ENCODE assay signal across 8 cellular contexts in the genomic region with DNA sequence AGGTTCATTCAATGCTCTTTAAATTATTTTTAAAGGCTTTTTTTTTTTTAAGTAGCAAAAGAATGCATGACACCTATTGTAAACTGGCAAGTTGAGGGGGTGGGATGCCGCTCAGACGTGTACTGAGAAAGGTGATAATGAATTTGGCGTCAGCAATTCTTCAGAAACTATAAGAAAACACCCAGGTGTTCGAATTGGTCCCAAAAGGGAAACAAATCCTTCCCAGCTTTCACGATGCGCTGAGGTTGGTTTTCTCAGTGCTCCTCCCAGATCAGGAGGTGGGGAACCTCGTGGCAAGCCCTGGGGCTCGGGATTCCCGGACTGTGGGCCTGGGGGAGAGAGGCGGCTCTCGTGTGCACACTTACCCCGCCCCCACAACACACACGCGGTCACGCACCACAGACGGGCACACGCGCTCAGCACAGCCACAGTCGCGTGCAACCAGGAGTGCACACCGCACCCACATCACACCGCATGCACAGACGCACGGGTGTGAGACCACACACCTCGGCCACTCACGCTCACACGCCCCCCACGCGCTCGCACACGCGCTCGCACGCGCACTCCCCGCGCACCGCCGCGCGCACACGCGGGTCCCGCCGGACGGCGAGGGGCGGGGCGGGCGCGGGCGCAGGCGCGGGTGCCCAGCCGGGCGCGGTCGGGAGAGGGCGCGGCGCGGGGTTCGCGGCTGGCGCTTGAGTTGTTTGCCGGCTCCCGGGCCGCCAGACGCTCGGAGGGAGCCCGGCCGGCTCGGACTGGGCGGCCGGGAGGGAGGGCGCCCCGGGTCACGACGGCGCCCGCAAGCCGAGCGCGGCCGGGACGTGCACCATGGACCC. TPM values are rescaled to one million over a fixed set of nuclear protein-coding genes. Genes with fewer than 3 reads are reported as not detected.
DNase-seq lines count a peak whose midpoint lies in the region; ATAC-seq and TF ChIP-seq lines count a peak whose summit lies in the region.

A gene with protein sequence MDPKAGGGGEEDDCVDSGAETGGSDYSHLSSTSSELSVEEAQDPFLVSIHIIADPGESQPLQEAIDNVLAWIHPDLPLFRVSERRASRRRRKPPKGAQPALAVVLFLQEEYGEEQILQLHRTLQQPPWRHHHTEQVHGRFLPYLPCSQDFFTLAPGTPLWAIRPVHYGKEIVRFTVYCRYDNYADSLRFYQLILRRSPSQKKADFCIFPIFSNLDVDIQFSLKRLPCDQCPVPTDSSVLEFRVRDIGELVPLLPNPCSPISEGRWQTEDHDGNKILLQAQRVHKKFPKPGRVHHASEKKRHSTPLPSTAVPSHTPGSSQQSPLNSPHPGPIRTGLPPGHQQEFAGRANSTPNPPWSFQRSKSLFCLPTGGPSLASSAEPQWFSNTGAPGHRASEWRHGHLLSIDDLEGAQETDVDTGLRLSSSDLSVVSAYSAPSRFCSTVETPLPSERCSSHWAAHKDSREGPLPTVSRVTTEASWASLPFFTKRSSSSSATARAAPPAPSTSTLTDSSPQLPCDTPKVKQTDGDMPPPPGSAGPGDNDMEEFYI (plus strand): TSS at position 725 of the 836 bp plus-strand sequence. CDS start 104 bp downstream, at position 829.

- H3K9me2 ChIP-seq in SU-DHL-6 (replicated peaks; ENCODE audit: insufficient read depth, low read length), result no peaks in the 10 kb centered on the region

- H3K9ac ChIP-seq in SU-DHL-6 (ENCODE audit: low read length), result peak within 1 kb of the TSS; percentile 56

- peak within 1 kb of the TSS; percentile 72 for H3K4me2 ChIP-seq in SU-DHL-6 (ENCODE audit: low read depth, low read length, poor library complexity, severe bottlenecking)

- peak within 1 kb of the TSS; percentile 90 for H2AFZ ChIP-seq in SU-DHL-6 (ENCODE audit: low read depth, low read length, severe bottlenecking)

- no peaks in the 10 kb centered on the region for H4K20me1 ChIP-seq in SU-DHL-6 (ENCODE audit: low read depth, low read length)

- H3K27me3 ChIP-seq in BJ (ENCODE audit: control insufficient read depth, insufficient read depth, low read length), result peaks cover 23% of the 10 kb centered on the region
- no peaks in the 10 kb centered on the region for H3K27me3 ChIP-seq in SU-DHL-6 (ENCODE audit: low read length)
- H3K27me3 ChIP-seq in brain microvascular endothelial cell (replicated peaks), result peaks cover 22% of the 10 kb centered on the region

- ATAC-seq in GM19324 (IDR thresholded peaks at IDR 0.05; ENCODE audit: low FRiP score, unreplicated experiment) (peak; percentile 70), HG02973 (IDR thresholded peaks at IDR 0.05; ENCODE audit: unreplicated experiment) (no peak)

- H3K79me2 ChIP-seq in SU-DHL-6 (ENCODE audit: insufficient read depth, low read length), result no peaks in the 10 kb centered on the region

- no peaks in the 10 kb centered on the region for H3F3A ChIP-seq in SU-DHL-6 (ENCODE audit: insufficient read depth)

- POLR2A ChIA-PET in BJ (lab: Charles Lee), result no interaction called here

- TF ChIP-seq CTCF in BJ (IDR thresholded peaks at IDR 0.05; ENCODE audit: insufficient read depth, low read depth, low read length) (no peak), SU-DHL-6 (IDR thresholded peaks at IDR 0.05; ENCODE audit: insufficient read depth, low read length, poor library complexity, severe bottlenecking) (no peak), brain microvascular endothelial cell (IDR thresholded peaks at IDR 0.05; ENCODE audit: low read depth, low read length, missing control alignments) (peak; percentile 11)

- DNase-seq in BJ (ENCODE audit: low read depth), result no peak
- peak; percentile 38 for DNase-seq in HK-2 (ENCODE audit: unreplicated experiment)
- DNase-seq in brain microvascular endothelial cell, result no peak
- peak; percentile 78 for DNase-seq in iPS-NIHi7 (ENCODE audit: extremely low spot score)

- H3K36me3 ChIP-seq in BJ (ENCODE audit: control insufficient read depth, insufficient read depth, low read length), result no peaks in the 10 kb centered on the region
- no peaks in the 10 kb centered on the region for H3K36me3 ChIP-seq in SU-DHL-6 (ENCODE audit: low read length)
- H3K36me3 ChIP-seq in brain microvascular endothelial cell (replicated peaks), result no peaks in the 10 kb centered on the region

- H3K27ac ChIP-seq in SU-DHL-6 (ENCODE audit: low read depth, low read length), result no peak within 1 kb of the TSS
- H3K27ac ChIP-seq in brain microvascular endothelial cell, result no peak within 1 kb of the TSS
- peak within 1 kb of the TSS in 12 of 21 experiments; percentile 33 to 76 (median 66) for H3K27ac ChIP-seq in skin epidermis

- H3K4me3 ChIP-seq in BJ (ENCODE audit: low read depth, low read length) (peak within 1 kb of the TSS; percentile 43), SU-DHL-6 (ENCODE audit: insufficient read depth, low read length, poor library complexity, severe bottlenecking) (peak within 1 kb of the TSS; percentile 60), brain microvascular endothelial cell (ENCODE audit: low read depth, low read length) (peak within 1 kb of the TSS; percentile 72), skin epidermis (peak within 1 kb of the TSS; percentile 43 to 67 (median 59))

- H3K9me3 ChIP-seq in SU-DHL-6 (ENCODE audit: insufficient read depth, low read length), result no peaks in the 10 kb centered on the region

- in situ Hi-C loops in brain microvascular endothelial cell (cut with HindIII; ENCODE audit: low pct_ligation_motif_present, low sequenced_read_pairs), result no loop called here

- CTCF ChIA-PET in BJ (lab: Yijun Ruan, JAX), result interaction anchor here (0.6 to 1.9 kb wide), 5 partner anchors 14 to 213 kb away, joined by 3 to 9 read pairs (median 4); no protein-coding TSS in a partner anchor

RNA-seq across cellular contexts. Expression of the gene that starts here (rescaled TPM):
- 0.02 and 0.06 TPM in 2 replicates for polyA plus RNA-seq in BJ (2011; rRNA removed)
- 0.09 TPM in 1 of 2 replicates, not detected in the other for polyA minus RNA-seq in BJ (2011; rRNA and poly(A)+ RNA removed)

Comparison
In these comparisons a context has a peak if more than half of its experiments do, and no peak if none do; other contexts are left out.
1. DNase-seq: peak in HK-2 (single experiment) and iPS-NIHi7 (single experiment); none in BJ (single experiment) and brain microvascular endothelial cell (single experiment).
2. H3K27ac ChIP-seq: peak in skin epidermis (12 of 21); none in SU-DHL-6 (single experiment) and brain microvascular endothelial cell (single experiment).
3. Peak in every context shown above with its lines, with median percentiles within 50 percentile points of each other: H3K4me3 ChIP-seq.